Comparison of ENCODE assay signal across 9 cellular contexts in genomic region chr2:240558229-240558885, GRCh38. TPM values are rescaled to one million over a fixed set of nuclear protein-coding genes. Genes with fewer than 3 reads are reported as not detected.
DNase-seq lines count a peak whose midpoint lies in the region; ATAC-seq and TF ChIP-seq lines count a peak whose summit lies in the region.
"Had no signal": no experiment of that assay in that cellular context is flagged by ENCODE, and none has a peak within 500 bp of the region (broad histone marks: within the 10 kb centered on the region; RNA-seq: fewer than 3 reads in every experiment).

No MANE protein-coding gene starts in this region.

- intact Hi-C loops in colonic mucosa (cut with DNase I) = no loop called here

- H3K4me2 ChIP-seq in neural cell (ENCODE audit: low read length) = no peak overlapping the region

- ATAC-seq in GM21515 (IDR thresholded peaks at IDR 0.05; ENCODE audit: unreplicated experiment) = no peak
- no peak for ATAC-seq in HG03457 (IDR thresholded peaks at IDR 0.05; ENCODE audit: unreplicated experiment)
- no peak for ATAC-seq in GM18870 (IDR thresholded peaks at IDR 0.05; ENCODE audit: unreplicated experiment)

- TF ChIP-seq POLR2A in NB4 (IDR thresholded peaks at IDR 0.05; ENCODE audit: extremely low read depth, insufficient read length) = no peak

- peak overlapping the region; percentile 60 for H3K27ac ChIP-seq in C4-2B
- no peak overlapping the region for H3K27ac ChIP-seq in colonic mucosa
- no peak overlapping the region for H3K27ac ChIP-seq in neural cell (ENCODE audit: low read length)

- no peak for TF ChIP-seq EP300 in neural cell (conservative IDR thresholded peaks at IDR 0.05; ENCODE audit: poor library complexity, severe bottlenecking)

- no peak for TF ChIP-seq CTCF in C4-2B (conservative IDR thresholded peaks at IDR 0.05)
- no peak for TF ChIP-seq CTCF in NB4 (IDR thresholded peaks at IDR 0.05; ENCODE audit: low read depth, low read length)
- TF ChIP-seq CTCF in colonic mucosa (IDR thresholded peaks at IDR 0.05) = no peak
- TF ChIP-seq CTCF in neural cell (IDR thresholded peaks at IDR 0.05; ENCODE audit: poor library complexity, severe bottlenecking) = no peak

- no peaks in the 10 kb centered on the region for H3F3A ChIP-seq in neural cell (ENCODE audit: insufficient read depth, low read length, poor library complexity, severe bottlenecking)

- H3K9me2 ChIP-seq in neural cell (ENCODE audit: insufficient read depth, low read length) = no peaks in the 10 kb centered on the region

- H3K36me3 ChIP-seq in colonic mucosa = no peaks in the 10 kb centered on the region
- H3K36me3 ChIP-seq in neural cell (ENCODE audit: insufficient read depth, low read length) = no peaks in the 10 kb centered on the region

- H3K27me3 ChIP-seq in colonic mucosa (no peaks in the 10 kb centered on the region), neural cell (ENCODE audit: insufficient read depth, low read depth, low read length) (no peaks in the 10 kb centered on the region)

- H3K4me3 ChIP-seq in NB4 (ENCODE audit: low read depth, low read length) (peak overlapping the region; percentile 87), colonic mucosa (peak overlapping the region; percentile 46), neural cell (ENCODE audit: low read length) (peak overlapping the region; percentile 64)

- DNase-seq in NB4 (ENCODE audit: low read depth) (no peak), colonic mucosa (no peak), pons (ENCODE audit: low spot score) (no peak)
- DNase-seq: RPMI8226 had no signal

- H4K20me1 ChIP-seq in neural cell (ENCODE audit: insufficient read depth) = no peaks in the 10 kb centered on the region

- no peaks in the 10 kb centered on the region for H3K79me2 ChIP-seq in neural cell (replicated peaks; ENCODE audit: insufficient read depth, low read length)

- H3K9me3 ChIP-seq in colonic mucosa = no peaks in the 10 kb centered on the region
- H3K9me3 ChIP-seq in neural cell (ENCODE audit: low read length) = no peaks in the 10 kb centered on the region

- H3K9ac ChIP-seq in colonic mucosa (ENCODE audit: low read depth in 2 of 2, low read length in 2 of 2) = no peak overlapping the region
- H3K9ac ChIP-seq in neural cell (ENCODE audit: low read length) = no peak overlapping the region

- no peak for TF ChIP-seq RAD21 in neural cell (conservative IDR thresholded peaks at IDR 0.05)

- peaks cover 28% of the 10 kb centered on the region for H3K4me1 ChIP-seq in colonic mucosa

- no peak overlapping the region for H2AFZ ChIP-seq in neural cell (ENCODE audit: low read depth, low read length)

TF ChIP-seq in neural cell, 6 proteins besides CTCF, POLR2A, EP300 and RAD21:
- TF ChIP-seq POLR2AphosphoS5 (IDR thresholded peaks at IDR 0.05) = no peak

RNA-seq across cellular contexts. Expression of gene ANKMY1, which starts 0.6 kb away (rescaled TPM):
- total RNA-seq in colonic mucosa = 10 to 100 TPM; 12.3 to 18.1 TPM
- 6.6 and 16.6 TPM in 2 replicates for polyA plus RNA-seq in neural cell
- polyA minus RNA-seq in neural cell = 9.5 and 10.0 TPM in 2 replicates

RNA-seq across cellular contexts. Expression of gene DUSP28, which starts 1.8 kb away (rescaled TPM):
- total RNA-seq in colonic mucosa = 1 to 10 TPM; 3.9 to 5.3 TPM
- polyA plus RNA-seq in neural cell = 20.3 and 26.6 TPM in 2 replicates
- polyA minus RNA-seq in neural cell = 8.5 and 11.2 TPM in 2 replicates

RNA-seq across cellular contexts. Expression of gene RNPEPL1, which starts 9.9 kb away (rescaled TPM):
- total RNA-seq in colonic mucosa = 100 to 1,000 TPM in 1 of 2 donors, 10 to 100 TPM in 1; 87.2 to 108 TPM
- polyA plus RNA-seq in neural cell = 16.1 and 23.3 TPM in 2 replicates
- 9.3 and 10.5 TPM in 2 replicates for polyA minus RNA-seq in neural cell

RNA-seq across cellular contexts. Expression of gene CAPN10, which starts 28.2 kb away (rescaled TPM):
- 10 to 100 TPM; 29.1 to 47.8 TPM for total RNA-seq in colonic mucosa
- 120 and 138 TPM in 2 replicates for polyA plus RNA-seq in neural cell
- polyA minus RNA-seq in neural cell = 44.2 and 52.8 TPM in 2 replicates
